In the genomic region with DNA sequence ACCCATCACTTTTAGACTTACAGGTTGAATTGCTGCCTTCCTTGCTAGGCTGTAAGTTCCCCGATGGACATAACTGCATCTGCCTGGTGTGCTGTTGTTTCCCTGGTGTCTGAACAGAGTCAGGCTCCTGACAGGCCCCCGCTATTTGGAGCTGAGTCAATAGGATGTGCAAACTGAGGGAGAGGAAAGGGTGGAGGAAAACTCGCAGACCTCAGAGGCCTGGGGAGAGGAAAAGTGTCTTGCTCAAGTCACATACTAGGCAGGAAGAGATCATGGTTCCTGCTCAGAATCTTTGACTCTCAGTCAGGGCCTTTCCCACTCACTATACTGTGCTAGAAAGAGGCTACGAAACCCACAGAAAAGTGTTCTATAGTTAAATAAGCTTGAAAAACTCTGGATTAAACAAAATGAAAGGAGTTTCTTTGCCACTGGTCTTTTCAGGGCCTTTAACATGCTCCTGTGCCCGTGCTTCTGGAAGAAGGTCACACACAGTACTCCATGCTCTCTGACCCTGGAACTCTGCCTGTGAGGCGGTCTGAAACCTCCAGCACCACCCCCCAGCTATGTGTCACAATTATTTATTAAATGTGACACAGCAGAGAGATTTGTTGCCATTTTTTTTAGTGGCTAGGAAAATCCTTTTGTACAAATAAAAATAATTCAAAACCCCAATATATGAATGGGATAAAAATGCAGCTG, we compare ENCODE assay signal across 2 cellular contexts.
A peak's percentile ranks its signal among the peaks of the same experiment; 100 is the strongest.
TF ChIP-seq lines count a peak whose summit lies in the region.

No MANE protein-coding gene starts in this region.

TF ChIP-seq in liver, 16 proteins besides CTCF, POLR2A, EP300 and RAD21:
- no peak for TF ChIP-seq TAF1 (conservative IDR thresholded peaks at IDR 0.05)
- TF ChIP-seq HNF4A (conservative IDR thresholded peaks at IDR 0.05): peak; percentile 33 to 57
- peak in 1 of 2 donors; percentile 30 for TF ChIP-seq JUND (IDR thresholded peaks at IDR 0.05)
- peak; percentile 23 for TF ChIP-seq SP1 (IDR thresholded peaks at IDR 0.05)
- TF ChIP-seq NR2F2 (IDR thresholded peaks at IDR 0.05): peak; percentile 79
- TF ChIP-seq RXRA (IDR thresholded peaks at IDR 0.05): peak; percentile 29 to 62
- TF ChIP-seq, protein P1, sequence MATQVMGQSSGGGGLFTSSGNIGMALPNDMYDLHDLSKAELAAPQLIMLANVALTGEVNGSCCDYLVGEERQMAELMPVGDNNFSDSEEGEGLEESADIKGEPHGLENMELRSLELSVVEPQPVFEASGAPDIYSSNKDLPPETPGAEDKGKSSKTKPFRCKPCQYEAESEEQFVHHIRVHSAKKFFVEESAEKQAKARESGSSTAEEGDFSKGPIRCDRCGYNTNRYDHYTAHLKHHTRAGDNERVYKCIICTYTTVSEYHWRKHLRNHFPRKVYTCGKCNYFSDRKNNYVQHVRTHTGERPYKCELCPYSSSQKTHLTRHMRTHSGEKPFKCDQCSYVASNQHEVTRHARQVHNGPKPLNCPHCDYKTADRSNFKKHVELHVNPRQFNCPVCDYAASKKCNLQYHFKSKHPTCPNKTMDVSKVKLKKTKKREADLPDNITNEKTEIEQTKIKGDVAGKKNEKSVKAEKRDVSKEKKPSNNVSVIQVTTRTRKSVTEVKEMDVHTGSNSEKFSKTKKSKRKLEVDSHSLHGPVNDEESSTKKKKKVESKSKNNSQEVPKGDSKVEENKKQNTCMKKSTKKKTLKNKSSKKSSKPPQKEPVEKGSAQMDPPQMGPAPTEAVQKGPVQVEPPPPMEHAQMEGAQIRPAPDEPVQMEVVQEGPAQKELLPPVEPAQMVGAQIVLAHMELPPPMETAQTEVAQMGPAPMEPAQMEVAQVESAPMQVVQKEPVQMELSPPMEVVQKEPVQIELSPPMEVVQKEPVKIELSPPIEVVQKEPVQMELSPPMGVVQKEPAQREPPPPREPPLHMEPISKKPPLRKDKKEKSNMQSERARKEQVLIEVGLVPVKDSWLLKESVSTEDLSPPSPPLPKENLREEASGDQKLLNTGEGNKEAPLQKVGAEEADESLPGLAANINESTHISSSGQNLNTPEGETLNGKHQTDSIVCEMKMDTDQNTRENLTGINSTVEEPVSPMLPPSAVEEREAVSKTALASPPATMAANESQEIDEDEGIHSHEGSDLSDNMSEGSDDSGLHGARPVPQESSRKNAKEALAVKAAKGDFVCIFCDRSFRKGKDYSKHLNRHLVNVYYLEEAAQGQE (IDR thresholded peaks at IDR 0.05): no peak

TF ChIP-seq in HepG2, 621 proteins besides CTCF, POLR2A, EP300 and RAD21:
- TF ChIP-seq HINFP (CRISPR knock-in tag; IDR thresholded peaks at IDR 0.05; ENCODE audit: low read depth) (no peak), TRIM24 (CRISPR knock-in tag; IDR thresholded peaks at IDR 0.05) (no peak), ZNF138 (CRISPR knock-in tag; IDR thresholded peaks at IDR 0.05; ENCODE audit: low read depth) (no peak), ZNF598 (CRISPR knock-in tag; IDR thresholded peaks at IDR 0.05; ENCODE audit: borderline replicate concordance) (no peak), MIXL1 (CRISPR knock-in tag; IDR thresholded peaks at IDR 0.05) (no peak), JARID2 (CRISPR knock-in tag; IDR thresholded peaks at IDR 0.05; ENCODE audit: insufficient replicate concordance) (no peak), FOXM1 (CRISPR knock-in tag; IDR thresholded peaks at IDR 0.05) (no peak), GMEB2 (CRISPR knock-in tag; IDR thresholded peaks at IDR 0.05; ENCODE audit: low read depth) (no peak), PCBP1 (IDR thresholded peaks at IDR 0.05; ENCODE audit: borderline replicate concordance, low read depth, low read length) (no peak)
